9 cellular contexts compared by ENCODE assay signal in genomic region chr15:59174846-59175831, GRCh38. TPM values are rescaled to one million over a fixed set of nuclear protein-coding genes. Genes with fewer than 3 reads are reported as not detected.
A peak's percentile ranks its signal among the peaks of the same experiment; 100 is the strongest.
DNase-seq lines count a peak whose midpoint lies in the region; TF ChIP-seq lines count a peak whose summit lies in the region.
"Had no signal": no experiment of that assay in that cellular context is flagged by ENCODE, and none has a peak within 500 bp of the region (broad histone marks: within the 10 kb centered on the region; RNA-seq: fewer than 3 reads in every experiment).

No MANE protein-coding gene starts in this region.

- no peak overlapping the region for H3K4me3 ChIP-seq in KMS-11 (IDR thresholded peaks at IDR 0.05; ENCODE audit: insufficient read depth, low read depth, low read length)
- no peak overlapping the region for H3K4me3 ChIP-seq in smooth muscle cell

- H4K20me1 ChIP-seq in KMS-11 (ENCODE audit: insufficient read depth) = no peaks in the 10 kb centered on the region
- H4K20me1 ChIP-seq in smooth muscle cell (ENCODE audit: low read depth) = no peaks in the 10 kb centered on the region

- H3K27ac ChIP-seq in KMS-11 (no peak overlapping the region), smooth muscle cell (ENCODE audit: low read depth) (peak overlapping the region; percentile 79)

- H2AFZ ChIP-seq in KMS-11 (ENCODE audit: low read depth) = no peak overlapping the region
- H2AFZ ChIP-seq in smooth muscle cell (ENCODE audit: low read depth) = no peak overlapping the region

- DNase-seq in activated effector memory CD4-positive, alpha-beta T cell treated with anti-CD3 and anti-CD28 coated beads, Interleukin-2, amount 50 U/mL, for 16 hours = peak; percentile 78
- DNase-seq in activated effector memory CD4-positive, alpha-beta T cell treated with Interleukin-2 at 50 U/mL for 16 hours = no peak
- peak; percentile 52 for DNase-seq in SHP77 treated with DMSO at 0.1 percent for 48 hours (lab: John Stamatoyannopoulos, UW)
- peak; percentile 74 for DNase-seq in astrocyte of the hippocampus (ENCODE audit: low read depth, low spot score)
- peak; percentile 38 for DNase-seq in iPS DF 19.7 (ENCODE audit: low read depth, low spot score)
- DNase-seq in smooth muscle cell (lab: John Stamatoyannopoulos, UW; ENCODE audit: unreplicated experiment) = no peak
- DNase-seq in epidermal melanocyte (ENCODE audit: insufficient read length, low spot score) = no peak
- DNase-seq: natural killer cell had no signal

- H3K36me3 ChIP-seq in KMS-11 (ENCODE audit: insufficient read depth) (no peaks in the 10 kb centered on the region), smooth muscle cell (ENCODE audit: low read depth) (peaks cover 9% of the 10 kb centered on the region)

- H3F3A ChIP-seq in smooth muscle cell (ENCODE audit: low read depth) = peaks cover 29% of the 10 kb centered on the region

- H3K27me3 ChIP-seq in KMS-11 (ENCODE audit: insufficient read depth, low read depth) = no peaks in the 10 kb centered on the region
- H3K27me3 ChIP-seq in smooth muscle cell (ENCODE audit: low read depth) = no peaks in the 10 kb centered on the region

- TF ChIP-seq CTCF in KMS-11 (conservative IDR thresholded peaks at IDR 0.05; ENCODE audit: low read depth, low read length) (peak; percentile 53), smooth muscle cell (IDR thresholded peaks at IDR 0.05; ENCODE audit: borderline replicate concordance, insufficient read depth, poor library complexity, severe bottlenecking) (peak; percentile 47)

- H3K79me2 ChIP-seq in KMS-11 (ENCODE audit: insufficient read depth, low read depth) = no peaks in the 10 kb centered on the region
- no peaks in the 10 kb centered on the region for H3K79me2 ChIP-seq in smooth muscle cell (ENCODE audit: low read depth)

- no peaks in the 10 kb centered on the region for H3K9me3 ChIP-seq in smooth muscle cell (replicated peaks; ENCODE audit: low read depth)

- H3K4me2 ChIP-seq in KMS-11 (no peak overlapping the region), smooth muscle cell (peak overlapping the region; percentile 62)

- no peaks in the 10 kb centered on the region for H3K4me1 ChIP-seq in KMS-11 (ENCODE audit: low read depth, poor library complexity, severe bottlenecking)
- peaks cover 14% of the 10 kb centered on the region for H3K4me1 ChIP-seq in smooth muscle cell (ENCODE audit: low read depth)

- H3K9ac ChIP-seq in KMS-11 (no peak overlapping the region), smooth muscle cell (ENCODE audit: low read depth) (no peak overlapping the region)

- 28% methylated on average over 10 of the region's 10 CpGs for WGBS in smooth muscle cell (ENCODE audit: low lambda C conversion rate)

RNA-seq across cellular contexts. Expression of gene LDHAL6B, which starts 31.5 kb away (rescaled TPM):
- not detected in 2 replicates for total RNA-seq in smooth muscle cell
- 0.20 TPM in 1 of 2 replicates, not detected in the other for polyA plus RNA-seq in smooth muscle cell
- total RNA-seq: natural killer cell had no signal

Comparison
In these comparisons a context has a peak if more than half of its experiments do, and no peak if none do; other contexts are left out.
1. DNase-seq: peak in activated effector memory CD4-positive, alpha-beta T cell treated with anti-CD3 and anti-CD28 coated beads, Interleukin-2, amount 50 U/mL, for 16 hours (single experiment), SHP77 treated with DMSO at 0.1 percent for 48 hours (single experiment), astrocyte of the hippocampus (single experiment) and iPS DF 19.7 (single experiment); none in activated effector memory CD4-positive, alpha-beta T cell treated with Interleukin-2 at 50 U/mL for 16 hours (single experiment), smooth muscle cell (single experiment) and epidermal melanocyte (single experiment).